In the genomic region with DNA sequence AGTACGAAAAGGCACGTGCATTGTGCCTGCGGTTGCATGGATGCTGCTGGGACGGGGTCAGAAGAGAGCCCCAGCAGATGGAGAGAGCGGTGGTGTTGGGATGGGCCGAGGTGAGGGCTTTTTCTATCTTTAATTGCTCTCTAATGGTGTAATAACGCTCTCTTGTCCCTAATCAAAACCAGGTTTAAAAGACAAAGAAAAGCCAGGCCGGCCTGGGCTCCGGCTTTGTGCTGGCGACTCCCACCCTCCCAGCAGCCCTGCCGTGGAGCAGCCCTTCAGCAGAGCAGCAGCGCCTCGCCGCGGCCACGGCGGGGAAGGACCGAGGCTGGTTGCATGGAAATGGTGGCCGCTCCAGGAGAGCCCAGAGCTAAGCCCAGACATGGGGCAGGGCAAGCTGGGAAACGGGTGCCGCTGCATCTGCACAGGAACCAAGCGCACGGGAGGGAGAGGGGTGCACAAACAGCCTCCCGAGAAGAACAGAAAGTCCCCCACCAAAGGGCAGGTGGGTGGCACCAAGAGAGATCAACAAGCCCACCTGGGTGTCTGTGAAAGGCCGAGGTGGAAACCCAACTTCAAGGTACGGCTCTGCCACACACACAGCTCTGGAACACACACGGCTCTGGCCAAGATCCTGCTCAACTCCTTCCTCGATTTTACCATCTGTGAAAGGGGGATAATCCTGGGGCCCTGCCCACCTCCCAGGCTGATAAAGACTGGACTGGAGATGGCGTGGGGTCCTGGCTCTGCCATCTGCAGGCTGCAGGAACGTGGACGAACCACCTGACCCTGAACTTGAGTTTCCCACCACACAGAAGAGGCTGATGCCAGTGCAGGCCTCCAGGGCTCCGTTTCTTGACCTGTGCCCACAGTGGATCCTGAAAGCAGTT, we compare ENCODE assay signal across 8 cellular contexts. TPM values are rescaled to one million over a fixed set of nuclear protein-coding genes. Genes with fewer than 3 reads are reported as not detected.
DNase-seq lines count a peak whose midpoint lies in the region; ATAC-seq and TF ChIP-seq lines count a peak whose summit lies in the region.

No MANE protein-coding gene starts in this region.

- H3K4me1 ChIP-seq in PC-9 (replicated peaks; ENCODE audit: insufficient read depth) (peaks cover 37% of the 10 kb centered on the region), adipocyte (ENCODE audit: control insufficient read depth, insufficient read depth, low read length) (peaks cover 25% of the 10 kb centered on the region), parathyroid adenoma (peaks cover 4% of the 10 kb centered on the region)

- H3K4me1 Mint-ChIP-seq in activated T-helper 1 cell treated with anti-CD3 and anti-CD28 coated beads, Interleukin-12 subunit alpha, Interleukin-12 subunit beta, Interleukin-2, Interleukin-4 antibody, amounts not matched to agents 30 ng/mL and 10 ng/mL and 1 ng/mL, durations not matched to agents 14 hours and 24 hours and 36 hours (ENCODE audit: low read depth): no peaks in the 10 kb centered on the region

- no peaks in the 10 kb centered on the region for H3K9me3 Mint-ChIP-seq in activated T-helper 1 cell treated with anti-CD3 and anti-CD28 coated beads, Interleukin-12 subunit alpha, Interleukin-12 subunit beta, Interleukin-2, Interleukin-4 antibody, amounts not matched to agents 30 ng/mL and 10 ng/mL and 1 ng/mL, durations not matched to agents 14 hours and 24 hours and 36 hours

- H3K27ac ChIP-seq in PC-9 (no peak overlapping the region), parathyroid adenoma (peak overlapping the region; percentile 3)

- BruUV-seq in PC-9 (replicated peaks; lab: Mats Ljungman, UMichigan): no TSS peak

- no peak overlapping the region for H3K4me3 Mint-ChIP-seq in activated T-helper 1 cell treated with anti-CD3 and anti-CD28 coated beads, Interleukin-12 subunit alpha, Interleukin-12 subunit beta, Interleukin-2, Interleukin-4 antibody, amounts not matched to agents 30 ng/mL and 10 ng/mL and 1 ng/mL, durations not matched to agents 14 hours and 24 hours and 36 hours

- DNase-seq in Caki2 (ENCODE audit: low read depth): peak; percentile 61
- peak; percentile 44 for DNase-seq in HPDE6-E6E7 (ENCODE audit: extremely low spot score)
- DNase-seq in PC-9: peak; percentile 48 to 86
- DNase-seq in adipocyte (ENCODE audit: low read depth): peak; percentile 95
- peak; percentile 91 for DNase-seq in cardiac septum (ENCODE audit: low spot score)
- no peak for DNase-seq in activated T-helper 1 cell treated with anti-CD3 and anti-CD28 coated beads, Interleukin-12 subunit alpha, Interleukin-12 subunit beta, Interleukin-2, Interleukin-4 antibody, amounts not matched to agents 30 ng/mL and 10 ng/mL and 1 ng/mL, durations not matched to agents 14 hours and 24 hours and 36 hours (ENCODE audit: low spot score)

- peaks cover 7% of the 10 kb centered on the region for H3K36me3 Mint-ChIP-seq in activated T-helper 1 cell treated with anti-CD3 and anti-CD28 coated beads, Interleukin-12 subunit alpha, Interleukin-12 subunit beta, Interleukin-2, Interleukin-4 antibody, amounts not matched to agents 30 ng/mL and 10 ng/mL and 1 ng/mL, durations not matched to agents 14 hours and 24 hours and 36 hours (ENCODE audit: low read depth)

- no peaks in the 10 kb centered on the region for H3K9me3 ChIP-seq in PC-9 (ENCODE audit: insufficient read depth, low read depth)
- H3K9me3 ChIP-seq in adipocyte (ENCODE audit: control insufficient read depth, low read length): no peaks in the 10 kb centered on the region
- no peaks in the 10 kb centered on the region for H3K9me3 ChIP-seq in parathyroid adenoma (ENCODE audit: control insufficient read depth, low read length)

- no peaks in the 10 kb centered on the region for H4K20me1 ChIP-seq in PC-9 (ENCODE audit: insufficient read depth)

- no peaks in the 10 kb centered on the region for H3K36me3 ChIP-seq in PC-9 (ENCODE audit: low read depth)
- peaks cover 24% of the 10 kb centered on the region for H3K36me3 ChIP-seq in adipocyte (ENCODE audit: control insufficient read depth, insufficient read depth, low read length, severe bottlenecking)
- H3K36me3 ChIP-seq in parathyroid adenoma (ENCODE audit: control insufficient read depth, insufficient read depth, low read length): no peaks in the 10 kb centered on the region

- no peaks in the 10 kb centered on the region for H3K27me3 Mint-ChIP-seq in activated T-helper 1 cell treated with anti-CD3 and anti-CD28 coated beads, Interleukin-12 subunit alpha, Interleukin-12 subunit beta, Interleukin-2, Interleukin-4 antibody, amounts not matched to agents 30 ng/mL and 10 ng/mL and 1 ng/mL, durations not matched to agents 14 hours and 24 hours and 36 hours (ENCODE audit: insufficient read depth)

- peak overlapping the region; percentile 32 for H3K4me2 ChIP-seq in PC-9
- no peak overlapping the region for H3K4me2 ChIP-seq in parathyroid adenoma (ENCODE audit: low read length)

- peak overlapping the region; percentile 71 for H3K9ac ChIP-seq in adipocyte (ENCODE audit: low read length)
- H3K9ac ChIP-seq in parathyroid adenoma: no peak overlapping the region

- no peaks in the 10 kb centered on the region for H3K9me2 ChIP-seq in PC-9 (ENCODE audit: insufficient read depth)

- no peak overlapping the region for H3K27ac Mint-ChIP-seq in activated T-helper 1 cell treated with anti-CD3 and anti-CD28 coated beads, Interleukin-12 subunit alpha, Interleukin-12 subunit beta, Interleukin-2, Interleukin-4 antibody, amounts not matched to agents 30 ng/mL and 10 ng/mL and 1 ng/mL, durations not matched to agents 14 hours and 24 hours and 36 hours

- H3K27me3 ChIP-seq in PC-9 (ENCODE audit: insufficient read depth, low read depth) (no peaks in the 10 kb centered on the region), adipocyte (replicated peaks; ENCODE audit: control insufficient read depth, insufficient read depth, low read length) (no peaks in the 10 kb centered on the region), parathyroid adenoma (ENCODE audit: control insufficient read depth, insufficient read depth, low read length) (no peaks in the 10 kb centered on the region)

- H3K4me3 ChIP-seq in PC-9 (no peak overlapping the region), adipocyte (ENCODE audit: low read length) (no peak overlapping the region), parathyroid adenoma (ENCODE audit: low read depth, low read length) (no peak overlapping the region)

- peak; percentile 96 for TF ChIP-seq CTCF in PC-9 (conservative IDR thresholded peaks at IDR 0.05)
- TF ChIP-seq CTCF in parathyroid adenoma (IDR thresholded peaks at IDR 0.05): peak; percentile 86

- intact Hi-C loops in PC-9 (cut with micrococcal nuclease; ENCODE audit: unreplicated experiment): loop anchor here (1.0 kb wide), 3 partner anchors 193 to 240 kb away; no protein-coding TSS in a partner anchor
- intact Hi-C loops in cardiac septum (cut with DNase I): loop anchor here (1.0 kb wide), 1 partner anchor 192 kb away; no protein-coding TSS in a partner anchor
- intact Hi-C loops in activated T-helper 1 cell treated with anti-CD3 and anti-CD28 coated beads, Interleukin-12 subunit alpha, Interleukin-12 subunit beta, Interleukin-2, Interleukin-4 antibody, amounts not matched to agents 30 ng/mL and 10 ng/mL and 1 ng/mL, durations not matched to agents 14 hours and 24 hours and 36 hours (cut with micrococcal nuclease): loop anchor here (1.0 kb wide), 1 partner anchor 225 kb away; no protein-coding TSS in a partner anchor

- H2AFZ ChIP-seq in PC-9: no peak overlapping the region
- peak overlapping the region; percentile 25 for H2AFZ ChIP-seq in parathyroid adenoma

- POLR2A ChIA-PET in PC-9 (lab: Charles Lee; ENCODE audit: unreplicated experiment): interaction anchor here (1.0 kb wide), 1 partner anchor 58 kb away, joined by 9 read pairs; no protein-coding TSS in a partner anchor

- H3K79me2 ChIP-seq in PC-9 (ENCODE audit: low read depth): no peaks in the 10 kb centered on the region
- peaks cover 5% of the 10 kb centered on the region for H3K79me2 ChIP-seq in parathyroid adenoma

- peak; percentile 68 for ATAC-seq in GM19463 (IDR thresholded peaks at IDR 0.05; ENCODE audit: unreplicated experiment)

- in situ Hi-C loops in Caki2 (cut with HindIII; ENCODE audit: low pct_unique_long_range_greater_than_20kb, low sequenced_read_pairs): loop anchor here (25.0 kb wide), 1 partner anchor 199 kb away; a partner anchor contains a TSS

- H3F3A ChIP-seq in PC-9 (ENCODE audit: insufficient read depth, low read depth): peaks cover 29% of the 10 kb centered on the region

- CTCF ChIA-PET in PC-9 (lab: Charles Lee): interaction anchor here (0.5 to 3.1 kb wide), 10 partner anchors 40 to 240 kb away, joined by 3 to 12 read pairs (median 6); a partner anchor contains a TSS

RNA-seq across cellular contexts. Expression of a gene that starts 15.0 kb away (rescaled TPM):
- total RNA-seq in Caki2 (2014; rRNA removed; shearing (Covaris generic); ENCODE audit: low replicate concordance): 47.8 and 66.2 TPM in 2 replicates
- total RNA-seq in PC-9 (2021): 16.2 and 18.0 TPM in 2 replicates
- total RNA-seq in cardiac septum: 15.6 TPM
- total RNA-seq in activated T-helper 1 cell treated with anti-CD3 and anti-CD28 coated beads, Interleukin-12 subunit alpha, Interleukin-12 subunit beta, Interleukin-2, Interleukin-4 antibody, amounts not matched to agents 30 ng/mL and 10 ng/mL and 1 ng/mL, durations not matched to agents 14 hours and 24 hours and 36 hours: 9.1 and 10.2 TPM in 2 replicates

RNA-seq across cellular contexts. Expression of a gene that starts 31.0 kb away (rescaled TPM):
- 0.68 and 0.72 TPM in 2 replicates for total RNA-seq in Caki2 (2014; rRNA removed; shearing (Covaris generic); ENCODE audit: low replicate concordance)
- total RNA-seq in PC-9 (2021) (0.04 TPM in 1 of 2 replicates, not detected in the other), cardiac septum (0.94 TPM)
- total RNA-seq in activated T-helper 1 cell treated with anti-CD3 and anti-CD28 coated beads, Interleukin-12 subunit alpha, Interleukin-12 subunit beta, Interleukin-2, Interleukin-4 antibody, amounts not matched to agents 30 ng/mL and 10 ng/mL and 1 ng/mL, durations not matched to agents 14 hours and 24 hours and 36 hours: 0.10 and 0.15 TPM in 2 replicates
